In genomic region chr11:33970984-33971466, GRCh38 we compare ENCODE assay signal across 1 cellular context.
TF ChIP-seq lines count a peak whose summit lies in the region.

No MANE protein-coding gene starts in this region.

TF ChIP-seq in HepG2, 621 proteins besides CTCF, POLR2A, EP300 and RAD21 (continued from another document):
- TF ChIP-seq, protein P1, sequence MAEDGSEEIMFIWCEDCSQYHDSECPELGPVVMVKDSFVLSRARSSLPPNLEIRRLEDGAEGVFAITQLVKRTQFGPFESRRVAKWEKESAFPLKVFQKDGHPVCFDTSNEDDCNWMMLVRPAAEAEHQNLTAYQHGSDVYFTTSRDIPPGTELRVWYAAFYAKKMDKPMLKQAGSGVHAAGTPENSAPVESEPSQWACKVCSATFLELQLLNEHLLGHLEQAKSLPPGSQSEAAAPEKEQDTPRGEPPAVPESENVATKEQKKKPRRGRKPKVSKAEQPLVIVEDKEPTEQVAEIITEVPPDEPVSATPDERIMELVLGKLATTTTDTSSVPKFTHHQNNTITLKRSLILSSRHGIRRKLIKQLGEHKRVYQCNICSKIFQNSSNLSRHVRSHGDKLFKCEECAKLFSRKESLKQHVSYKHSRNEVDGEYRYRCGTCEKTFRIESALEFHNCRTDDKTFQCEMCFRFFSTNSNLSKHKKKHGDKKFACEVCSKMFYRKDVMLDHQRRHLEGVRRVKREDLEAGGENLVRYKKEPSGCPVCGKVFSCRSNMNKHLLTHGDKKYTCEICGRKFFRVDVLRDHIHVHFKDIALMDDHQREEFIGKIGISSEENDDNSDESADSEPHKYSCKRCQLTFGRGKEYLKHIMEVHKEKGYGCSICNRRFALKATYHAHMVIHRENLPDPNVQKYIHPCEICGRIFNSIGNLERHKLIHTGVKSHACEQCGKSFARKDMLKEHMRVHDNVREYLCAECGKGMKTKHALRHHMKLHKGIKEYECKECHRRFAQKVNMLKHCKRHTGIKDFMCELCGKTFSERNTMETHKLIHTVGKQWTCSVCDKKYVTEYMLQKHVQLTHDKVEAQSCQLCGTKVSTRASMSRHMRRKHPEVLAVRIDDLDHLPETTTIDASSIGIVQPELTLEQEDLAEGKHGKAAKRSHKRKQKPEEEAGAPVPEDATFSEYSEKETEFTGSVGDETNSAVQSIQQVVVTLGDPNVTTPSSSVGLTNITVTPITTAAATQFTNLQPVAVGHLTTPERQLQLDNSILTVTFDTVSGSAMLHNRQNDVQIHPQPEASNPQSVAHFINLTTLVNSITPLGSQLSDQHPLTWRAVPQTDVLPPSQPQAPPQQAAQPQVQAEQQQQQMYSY (CRISPR knock-in tag; IDR thresholded peaks at IDR 0.05), result peak; percentile 64; the same call in 1 of the 2 replicates
- 0 out of 2 replicates have a peak, but pooled peaks have one; percentile 15 for TF ChIP-seq SALL1 (CRISPR knock-in tag; IDR thresholded peaks at IDR 0.05)
- peak; percentile 42; the same call in 1 of the 2 replicates for TF ChIP-seq ZNF264 (CRISPR knock-in tag; IDR thresholded peaks at IDR 0.05)
- peak; percentile 77 for TF ChIP-seq SMC3 (IDR thresholded peaks at IDR 0.05; ENCODE audit: low read length)
- no peak for TF ChIP-seq ZNF333 (CRISPR knock-in tag; IDR thresholded peaks at IDR 0.05; ENCODE audit: borderline replicate concordance)
- TF ChIP-seq HDAC1 (CRISPR knock-in tag; IDR thresholded peaks at IDR 0.05), result 0 out of 2 replicates have a peak, but pooled peaks have one; percentile 22
- TF ChIP-seq, protein P2, sequence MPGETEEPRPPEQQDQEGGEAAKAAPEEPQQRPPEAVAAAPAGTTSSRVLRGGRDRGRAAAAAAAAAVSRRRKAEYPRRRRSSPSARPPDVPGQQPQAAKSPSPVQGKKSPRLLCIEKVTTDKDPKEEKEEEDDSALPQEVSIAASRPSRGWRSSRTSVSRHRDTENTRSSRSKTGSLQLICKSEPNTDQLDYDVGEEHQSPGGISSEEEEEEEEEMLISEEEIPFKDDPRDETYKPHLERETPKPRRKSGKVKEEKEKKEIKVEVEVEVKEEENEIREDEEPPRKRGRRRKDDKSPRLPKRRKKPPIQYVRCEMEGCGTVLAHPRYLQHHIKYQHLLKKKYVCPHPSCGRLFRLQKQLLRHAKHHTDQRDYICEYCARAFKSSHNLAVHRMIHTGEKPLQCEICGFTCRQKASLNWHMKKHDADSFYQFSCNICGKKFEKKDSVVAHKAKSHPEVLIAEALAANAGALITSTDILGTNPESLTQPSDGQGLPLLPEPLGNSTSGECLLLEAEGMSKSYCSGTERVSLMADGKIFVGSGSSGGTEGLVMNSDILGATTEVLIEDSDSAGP (CRISPR knock-in tag; IDR thresholded peaks at IDR 0.05; ENCODE audit: borderline replicate concordance), result no peak
TF ChIP-seq in HepG2: peak in this region for 17.
